8 cellular contexts compared by ENCODE assay signal in genomic region chr14:102776761-102777710, GRCh38. TPM values are rescaled to one million over a fixed set of nuclear protein-coding genes. Genes with fewer than 3 reads are reported as not detected.
A peak's percentile ranks its signal among the peaks of the same experiment; 100 is the strongest.
DNase-seq lines count a peak whose midpoint lies in the region; ATAC-seq, FAIRE-seq and TF ChIP-seq lines count a peak whose summit lies in the region.

Gene TRAF3 (plus strand): TSS chr14:102777449. CDS start chr14:102870202, 92,753 bp downstream.

- H3K9me3 ChIP-seq in Karpas-422 (ENCODE audit: low read length) (no peaks in the 10 kb centered on the region), keratinocyte (ENCODE audit: control insufficient read depth, low read depth, low read length) (no peaks in the 10 kb centered on the region)

- H3K4me1 ChIP-seq in Karpas-422 (ENCODE audit: low read length) (peaks cover 61% of the 10 kb centered on the region), keratinocyte (ENCODE audit: control insufficient read depth, extremely low read depth, insufficient read depth, low read length) (peaks cover 21% of the 10 kb centered on the region)

- H3K27me3 ChIP-seq in Karpas-422 (ENCODE audit: low read length) (no peaks in the 10 kb centered on the region), keratinocyte (ENCODE audit: control insufficient read depth, extremely low read depth, insufficient read depth, low read length) (no peaks in the 10 kb centered on the region)

- DNase-seq in DMS53 (lab: John Stamatoyannopoulos, UW) = peak; percentile 83
- DNase-seq in Karpas-422 = peak; percentile 90
- DNase-seq in activated CD4-positive, CD25-positive, alpha-beta regulatory T cell treated with anti-CD3 and anti-CD28 coated beads, Interleukin-2, amount 50 U/mL, for 16 hours (ENCODE audit: low read depth, low spot score) = peak; percentile 71
- DNase-seq in cardiac fibroblast (ENCODE audit: low read depth in 2 of 2) = peak; percentile 68 to 78
- no peak for DNase-seq in keratinocyte (ENCODE audit: low read depth, low spot score)
- peak; percentile 54 to 73 (median 60) for DNase-seq in stimulated activated CD4-positive, alpha-beta T cell treated with anti-CD3 and anti-CD28 coated beads, Interleukin-12 subunit alpha, Interleukin-12 subunit beta, amount 100 ng/mL, for 48 hours (ENCODE audit: low read depth in 2 of 3, low spot score in 1 of 3)
- DNase-seq in SHP77 (lab: John Stamatoyannopoulos, UW) = no peak

- peaks cover 2% of the 10 kb centered on the region for H3K9me1 ChIP-seq in keratinocyte (ENCODE audit: control insufficient read depth, extremely low read depth, insufficient read depth, low read length)

- peaks cover 10% of the 10 kb centered on the region; the same call in 1 of the 2 replicates for H4K20me1 ChIP-seq in Karpas-422 (ENCODE audit: insufficient read depth, low read depth, low read length)
- no peaks in the 10 kb centered on the region for H4K20me1 ChIP-seq in keratinocyte (ENCODE audit: control insufficient read depth, extremely low read depth, insufficient read depth, low read length)

- H3K4me2 ChIP-seq in Karpas-422 (ENCODE audit: low read depth, low read length, poor library complexity, severe bottlenecking) (peak within 1 kb of the TSS; percentile 96), keratinocyte (ENCODE audit: control insufficient read depth, extremely low read depth, insufficient read depth, low read depth, low read length) (peak within 1 kb of the TSS; percentile 96)

- H3K4me3 ChIP-seq in Karpas-422 (ENCODE audit: low read length) (peak within 1 kb of the TSS; percentile 92), cardiac fibroblast (replicated peaks in 1 of 2; ENCODE audit: low read depth in 2 of 2, low read length in 2 of 2) (peak within 1 kb of the TSS; percentile 53 to 54), keratinocyte (ENCODE audit: control insufficient read depth in 2 of 3, extremely low read depth in 1 of 3, insufficient read depth in 2 of 3, low read depth in 1 of 3, low read length in 3 of 3) (peak within 1 kb of the TSS; percentile 43 to 95 (median 74))

- no peak for FAIRE-seq in keratinocyte (lab: Jason Lieb, UNC)

- H3K36me3 ChIP-seq in Karpas-422 (ENCODE audit: insufficient read depth, low read length) = peaks cover 22% of the 10 kb centered on the region
- H3K36me3 ChIP-seq in keratinocyte (ENCODE audit: control insufficient read depth in 2 of 2, extremely low read depth in 1 of 2, insufficient read depth in 2 of 2, low read length in 2 of 2) = no peaks in the 10 kb centered on the region

- H3K27ac ChIP-seq in Karpas-422 (ENCODE audit: low read length) (peak within 1 kb of the TSS; percentile 92), keratinocyte (ENCODE audit: control insufficient read depth, insufficient read depth, low read length) (peak within 1 kb of the TSS; percentile 87)

- peak; percentile 44 for ATAC-seq in GM21576 (IDR thresholded peaks at IDR 0.05; ENCODE audit: unreplicated experiment)

- H2AFZ ChIP-seq in Karpas-422 (ENCODE audit: low read length) (no peak within 1 kb of the TSS), keratinocyte (ENCODE audit: control insufficient read depth, low read length) (peak within 1 kb of the TSS; percentile 85)

- dilution Hi-C loops in keratinocyte (cut with MboI; ENCODE audit: extremely low pct_ligation_motif_present, low sequenced_read_pairs) = no loop called here

- H3K79me2 ChIP-seq in Karpas-422 (ENCODE audit: low read length) (peaks cover 43% of the 10 kb centered on the region), keratinocyte (ENCODE audit: control insufficient read depth, insufficient read depth, low read length) (peaks cover 38% of the 10 kb centered on the region)

- H3K9ac ChIP-seq in Karpas-422 (ENCODE audit: low read length) = peak within 1 kb of the TSS; percentile 96
- H3K9ac ChIP-seq in keratinocyte (ENCODE audit: control insufficient read depth, extremely low read depth, insufficient read depth, low read length) = peak within 1 kb of the TSS; percentile 81

- H3K9me2 ChIP-seq in Karpas-422 (replicated peaks; ENCODE audit: insufficient read depth, low read length) = no peaks in the 10 kb centered on the region

- no peak for TF ChIP-seq CTCF in cardiac fibroblast (IDR thresholded peaks at IDR 0.05; ENCODE audit: low read depth, low read length)
- no peak for TF ChIP-seq CTCF in keratinocyte (optimal IDR thresholded peaks at IDR 0.05 in 1 of 3, IDR thresholded peaks at IDR 0.05 in 1 of 3, conservative IDR thresholded peaks at IDR 0.05 in 1 of 3; ENCODE audit: extremely low read depth in 1 of 3, insufficient read depth in 2 of 3, low read length in 3 of 3)

RNA-seq across cellular contexts. Expression of gene TRAF3, which starts in this region (rescaled TPM):
- 79.1 and 135 TPM in 2 replicates for total RNA-seq in Karpas-422 (2014; rRNA removed; shearing (Covaris generic); ENCODE audit: low replicate concordance)
- polyA plus RNA-seq in keratinocyte = 11.0 to 20.1 TPM (median 12.5 TPM) in 3 replicates
- 11.3 TPM for polyA plus RNA-seq in keratinocyte (2011; ENCODE audit: low read depth)
- 14.0 and 17.4 TPM in 2 replicates for polyA plus RNA-seq in keratinocyte (2011; cell fraction: cytosol; rRNA removed)
- 18.8 and 22.7 TPM in 2 replicates for polyA plus RNA-seq in keratinocyte (2011; cell fraction: nucleus; rRNA removed)
- polyA plus RNA-seq in keratinocyte (2012; ENCODE audit: low replicate concordance) = 5.2 and 16.8 TPM in 2 replicates
- polyA minus RNA-seq in keratinocyte = 21.9 to 45.6 TPM (median 25.2 TPM) in 3 replicates
- 12.5 TPM for polyA minus RNA-seq in keratinocyte (2011; cell fraction: cytosol; rRNA and poly(A)+ RNA removed)
- 11.1 and 14.6 TPM in 2 replicates for polyA minus RNA-seq in keratinocyte (2011; cell fraction: nucleus; rRNA and poly(A)+ RNA removed)

Comparison
In these comparisons a context has a peak if more than half of its experiments do, and no peak if none do; other contexts are left out.
1. DNase-seq: peak in DMS53 (single experiment), Karpas-422 (single experiment), activated CD4-positive, CD25-positive, alpha-beta regulatory T cell treated with anti-CD3 and anti-CD28 coated beads, Interleukin-2, amount 50 U/mL, for 16 hours (single experiment), cardiac fibroblast (2 of 2) and stimulated activated CD4-positive, alpha-beta T cell treated with anti-CD3 and anti-CD28 coated beads, Interleukin-12 subunit alpha, Interleukin-12 subunit beta, amount 100 ng/mL, for 48 hours (3 of 3); none in keratinocyte (single experiment) and SHP77 (0 of 2).
2. Peak in every context shown above with its lines, with median percentiles within 50 percentile points of each other: H3K4me3 ChIP-seq.